ENCODE assay signal across 24 cellular contexts in the genomic region with DNA sequence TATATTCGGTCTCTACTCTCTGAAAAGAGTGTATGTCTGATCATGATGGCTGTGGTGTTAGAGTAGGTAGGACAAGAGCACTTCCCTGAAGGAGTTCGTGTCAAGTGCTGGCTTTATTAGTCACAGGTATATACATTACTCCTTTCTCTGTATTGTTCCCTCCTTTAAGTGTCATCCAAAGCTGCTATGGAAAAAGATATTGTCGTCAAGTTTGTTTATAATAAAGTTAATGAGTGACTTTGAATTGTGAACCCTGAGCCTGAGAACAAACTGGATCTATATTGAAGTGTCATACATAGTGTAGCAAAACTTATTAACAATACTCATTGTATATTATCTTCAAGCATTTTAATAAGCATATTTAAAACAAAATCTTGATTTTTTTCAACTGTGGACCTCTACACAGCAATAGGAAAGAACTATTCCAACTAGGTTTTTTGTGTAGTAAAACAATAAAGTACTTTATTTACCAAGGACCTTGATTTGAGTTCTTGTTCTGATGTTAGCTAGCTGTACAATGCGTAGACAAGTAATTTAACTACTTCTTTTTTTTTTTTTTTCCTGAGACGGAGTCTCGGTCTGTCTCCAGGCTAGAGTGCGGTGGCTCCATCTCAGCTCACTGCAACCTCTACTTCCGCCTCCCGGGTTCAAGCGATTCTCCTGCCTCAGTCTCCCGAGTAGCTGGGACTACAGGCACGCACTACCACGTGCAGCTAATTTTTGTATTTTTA.
DNase-seq lines count a peak whose midpoint lies in the region; ATAC-seq and TF ChIP-seq lines count a peak whose summit lies in the region.
"Had no signal": no experiment of that assay in that cellular context is flagged by ENCODE, and none has a peak within 500 bp of the region (broad histone marks: within the 10 kb centered on the region; RNA-seq: fewer than 3 reads in every experiment).

No MANE protein-coding gene starts in this region.

- intact Hi-C loops in left lung (cut with DNase I) = no loop called here

- TF ChIP-seq CTCF in left lung (IDR thresholded peaks at IDR 0.05) (no peak), type B pancreatic cell (conservative IDR thresholded peaks at IDR 0.05) (no peak)

- no peak overlapping the region for H3K4me3 ChIP-seq in left lung
- H3K4me3 ChIP-seq: esophagus squamous epithelium, gastroesophageal sphincter, tibial nerve had no signal

- peaks cover 15% of the 10 kb centered on the region for H3K4me1 Mint-ChIP-seq in type B pancreatic cell (ENCODE audit: unreplicated experiment)
- H3K4me1 Mint-ChIP-seq in naive thymus-derived CD8-positive, alpha-beta T cell = peaks cover 0 to 5% (median 0%) of the 10 kb centered on the region in 4 donors

- H3K4me3 Mint-ChIP-seq in type B pancreatic cell = no peak overlapping the region
- H3K4me3 Mint-ChIP-seq in naive thymus-derived CD8-positive, alpha-beta T cell = no peak overlapping the region
- H3K4me3 Mint-ChIP-seq: activated T-cell treated with anti-CD3 and anti-CD28 coated beads, Interleukin-2, amount 50 U/mL, for 72 hours; stimulated activated naive CD8-positive, alpha-beta T cell treated with anti-CD3 and anti-CD28 coated beads, Interleukin-15, Interleukin-2, amounts not matched to agents 100 ng/mL and 50 ng/mL, for 24 hours had no signal

- no peaks in the 10 kb centered on the region for H3K27me3 Mint-ChIP-seq in type B pancreatic cell
- H3K27me3 Mint-ChIP-seq in naive thymus-derived CD8-positive, alpha-beta T cell = no peaks in the 10 kb centered on the region
- H3K27me3 Mint-ChIP-seq: stimulated activated naive CD8-positive, alpha-beta T cell treated with anti-CD3 and anti-CD28 coated beads, Interleukin-15, Interleukin-2, amounts not matched to agents 100 ng/mL and 50 ng/mL, for 24 hours had no signal

- in situ Hi-C loops in ACHN (cut with HindIII; ENCODE audit: low pct_ligation_motif_present, low pct_unique_long_range_greater_than_20kb, low sequenced_read_pairs) = no loop called here

- H3K27ac Mint-ChIP-seq in type B pancreatic cell = peak overlapping the region; percentile 25
- H3K27ac Mint-ChIP-seq in naive thymus-derived CD8-positive, alpha-beta T cell = no peak overlapping the region
- H3K27ac Mint-ChIP-seq: activated T-cell treated with anti-CD3 and anti-CD28 coated beads, Interleukin-2, amount 50 U/mL, for 72 hours; stimulated activated naive CD8-positive, alpha-beta T cell treated with anti-CD3 and anti-CD28 coated beads, Interleukin-15, Interleukin-2, amounts not matched to agents 100 ng/mL and 50 ng/mL, for 24 hours had no signal

- POLR2A ChIA-PET in naive thymus-derived CD8-positive, alpha-beta T cell (lab: Charles Lee) = no interaction called here

- no peaks in the 10 kb centered on the region for H3K27me3 ChIP-seq in left lung
- H3K27me3 ChIP-seq: esophagus squamous epithelium, gastroesophageal sphincter, tibial nerve had no signal

- H3K4me1 ChIP-seq in left lung = peaks cover 4 to 33% of the 10 kb centered on the region in 2 donors
- H3K4me1 ChIP-seq: esophagus squamous epithelium had no signal

- no peaks in the 10 kb centered on the region for H3K9me3 ChIP-seq in left lung
- H3K9me3 ChIP-seq: esophagus squamous epithelium, gastroesophageal sphincter, tibial nerve had no signal

- no peaks in the 10 kb centered on the region for H3K36me3 ChIP-seq in left lung
- H3K36me3 ChIP-seq: esophagus squamous epithelium, gastroesophageal sphincter, tibial nerve had no signal

- ATAC-seq in left lung = peak; percentile 85
- no peak for ATAC-seq in naive thymus-derived CD8-positive, alpha-beta T cell
- ATAC-seq: activated T-cell treated with anti-CD3 and anti-CD28 coated beads, Interleukin-2, amount 50 U/mL, for 72 hours; gastroesophageal sphincter had no signal

- no peak overlapping the region for H3K27ac ChIP-seq in left lung
- H3K27ac ChIP-seq: esophagus squamous epithelium, gastroesophageal sphincter, RWPE1, tibial nerve had no signal

- peaks cover 4% of the 10 kb centered on the region for H3K36me3 Mint-ChIP-seq in type B pancreatic cell
- H3K36me3 Mint-ChIP-seq in naive thymus-derived CD8-positive, alpha-beta T cell = peaks cover 6 to 12% (median 7%) of the 10 kb centered on the region in 3 donors

- DNase-seq in NCI-H345 (lab: John Stamatoyannopoulos, UW) (peak; percentile 7), NCI-H345 treated with DMSO at 0.1 percent for 48 hours (lab: John Stamatoyannopoulos, UW; ENCODE audit: unreplicated experiment) (no peak), NCI-H510A (lab: John Stamatoyannopoulos, UW) (peak; percentile 27), left lung (no peak), type B pancreatic cell (ENCODE audit: extremely low spot score, unreplicated experiment) (no peak), ACHN (no peak), NCI-H524 treated with DMSO at 0.1 percent for 48 hours (lab: John Stamatoyannopoulos, UW) (no peak)
- no peak for DNase-seq in naive thymus-derived CD8-positive, alpha-beta T cell
- DNase-seq: 8988T; activated CD4-positive, CD25-positive, alpha-beta regulatory T cell treated with anti-CD3 and anti-CD28 coated beads, Interleukin-2, amount 50 U/mL, for 72 hours; activated CD8-positive, alpha-beta memory T cell treated with anti-CD3 and anti-CD28 coated beads for 24 hours; activated naive CD4-positive, alpha-beta T cell treated with anti-CD3 and anti-CD28 coated beads, Interleukin-2, amount 50 U/mL, for 16 hours; activated T-cell treated with anti-CD3 and anti-CD28 coated beads, Interleukin-2, amount 50 U/mL, for 72 hours; aorta; Calu3; effector CD8-positive, alpha-beta T cell; esophagus squamous epithelium; NCI-H1105 treated with DMSO at 0.1 percent for 48 hours; NCI-H446; stimulated activated CD4-positive, alpha-beta T cell treated with anti-CD3 and anti-CD28 coated beads, Interleukin-4, amount 100 ng/mL, for 1 hour had no signal

- no peaks in the 10 kb centered on the region for H3K9me3 Mint-ChIP-seq in type B pancreatic cell
- H3K9me3 Mint-ChIP-seq in naive thymus-derived CD8-positive, alpha-beta T cell = peaks cover 0 to 6% (median 0%) of the 10 kb centered on the region in 9 donors
- H3K9me3 Mint-ChIP-seq: activated T-cell treated with anti-CD3 and anti-CD28 coated beads, Interleukin-2, amount 50 U/mL, for 72 hours; stimulated activated naive CD8-positive, alpha-beta T cell treated with anti-CD3 and anti-CD28 coated beads, Interleukin-15, Interleukin-2, amounts not matched to agents 100 ng/mL and 50 ng/mL, for 24 hours had no signal

Comparison
In these comparisons a context has a peak if more than half of its experiments do, and no peak if none do; other contexts are left out.
1. DNase-seq: peak in NCI-H345 (single experiment) and NCI-H510A (single experiment); none in NCI-H345 treated with DMSO at 0.1 percent for 48 hours (single experiment), left lung (0 of 2), type B pancreatic cell (single experiment), naive thymus-derived CD8-positive, alpha-beta T cell (0 of 10), ACHN (single experiment) and NCI-H524 treated with DMSO at 0.1 percent for 48 hours (single experiment).